ENCODE assay signal across 9 cellular contexts in the genomic region with DNA sequence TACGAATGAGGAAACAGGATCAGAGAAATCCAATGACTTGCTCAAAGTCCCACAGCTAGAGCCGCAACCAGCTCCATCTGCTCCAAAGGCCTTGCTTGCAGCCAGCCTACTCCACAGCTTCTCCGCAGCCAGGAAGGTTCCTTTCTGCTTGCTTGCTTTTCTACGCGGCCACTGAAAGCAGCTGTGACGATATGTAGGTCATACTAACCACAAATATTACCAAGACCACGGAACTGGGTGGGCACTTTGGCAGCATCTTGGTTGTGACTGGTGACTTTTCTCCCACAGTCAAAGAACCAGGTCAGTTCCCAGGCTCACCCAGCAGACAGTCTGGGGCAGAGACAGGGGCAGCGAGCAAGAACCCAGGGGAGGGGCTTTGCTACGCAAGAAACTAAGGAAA.
DNase-seq lines count a peak whose midpoint lies in the region; ATAC-seq, FAIRE-seq and TF ChIP-seq lines count a peak whose summit lies in the region.
"Had no signal": no experiment of that assay in that cellular context is flagged by ENCODE, and none has a peak within 500 bp of the region (broad histone marks: within the 10 kb centered on the region; RNA-seq: fewer than 3 reads in every experiment).

No MANE protein-coding gene starts in this region.

- peaks cover 2% of the 10 kb centered on the region for H4K20me1 ChIP-seq in fibroblast of lung (ENCODE audit: control insufficient read depth, extremely low read depth, insufficient read depth, low read length)

- no peak overlapping the region for H3K4me2 ChIP-seq in fibroblast of lung (ENCODE audit: extremely low read depth, insufficient read depth, low read length)

- FAIRE-seq in small intestine (lab: Jason Lieb, UNC), result no peak
- no peak for FAIRE-seq in RCC 7860 (lab: Jason Lieb, UNC)

- H3K27me3 Mint-ChIP-seq in T-helper 17 cell, result no peaks in the 10 kb centered on the region

- 59 to 73% (median 66%) methylated on average over 9 of the region's 9 CpGs for WGBS in small intestine, 3 donors

- H3K27ac Mint-ChIP-seq in T-helper 17 cell, result peak overlapping the region; percentile 98

- no peak for TF ChIP-seq CTCF in fibroblast of lung (conservative IDR thresholded peaks at IDR 0.05 in 1 of 2, IDR thresholded peaks at IDR 0.05 in 1 of 2; ENCODE audit: low read depth in 1 of 2, low read length in 2 of 2)

- H3K27ac ChIP-seq in fibroblast of lung (ENCODE audit: insufficient read depth, low read length) (no peak overlapping the region), small intestine (ENCODE audit: low read depth in 1 of 2, low read length in 1 of 2) (peak overlapping the region; percentile 16 to 28)

- H3K9ac ChIP-seq in fibroblast of lung (ENCODE audit: insufficient read depth, low read length), result no peak overlapping the region

- ATAC-seq in GM19351 (IDR thresholded peaks at IDR 0.05; ENCODE audit: unreplicated experiment), result peak; percentile 72
- peak; percentile 82 for ATAC-seq in T-helper 17 cell
- ATAC-seq in GM19467 (IDR thresholded peaks at IDR 0.05; ENCODE audit: unreplicated experiment), result no peak

- no peaks in the 10 kb centered on the region for H3K9me3 ChIP-seq in T-helper 17 cell (ENCODE audit: control insufficient read depth, low read length, poor library complexity, severe bottlenecking)
- no peaks in the 10 kb centered on the region for H3K9me3 ChIP-seq in fibroblast of lung (ENCODE audit: control insufficient read depth, insufficient read depth, low read depth, low read length)
- H3K9me3 ChIP-seq in small intestine (ENCODE audit: control insufficient read depth, low read depth), result no peaks in the 10 kb centered on the region

- no peak overlapping the region for H2AFZ ChIP-seq in fibroblast of lung (ENCODE audit: low read length)

- H3K4me1 Mint-ChIP-seq in T-helper 17 cell, result peaks cover 68% of the 10 kb centered on the region

- no peak overlapping the region for H3K4me3 ChIP-seq in fibroblast of lung (replicated peaks in 1 of 4; ENCODE audit: control extremely low read depth in 1 of 4, insufficient read depth in 1 of 4, low read depth in 3 of 4, low read length in 4 of 4)
- no peak overlapping the region for H3K4me3 ChIP-seq in small intestine (ENCODE audit: low read depth in 1 of 2, low read length in 2 of 2)

- DNase-seq in T-helper 17 cell (peak; percentile 34 to 61 (median 56)), fibroblast of lung (ENCODE audit: low read depth in 2 of 2) (peak; percentile 47 to 85), small intestine (peak; percentile 42), islet precursor cell (no peak), NCI-H2029 treated with DMSO at 0.1 percent for 48 hours (lab: John Stamatoyannopoulos, UW) (no peak), RCC 7860 (ENCODE audit: low spot score) (no peak)
- DNase-seq: NCI-H1436 treated with DMSO at 0.1 percent for 48 hours had no signal

- H3K79me2 ChIP-seq in fibroblast of lung (ENCODE audit: control insufficient read depth, insufficient read depth, low read length), result no peaks in the 10 kb centered on the region

- peak overlapping the region; percentile 88 for H3K4me3 Mint-ChIP-seq in T-helper 17 cell

- H3K36me3 ChIP-seq in fibroblast of lung (ENCODE audit: control insufficient read depth, insufficient read depth, low read length) (no peaks in the 10 kb centered on the region), small intestine (ENCODE audit: control insufficient read depth in 2 of 2, insufficient read depth in 2 of 2, low read length in 2 of 2) (peaks cover 0 to 2% of the 10 kb centered on the region in 2 donors)

- no peaks in the 10 kb centered on the region for H3K4me1 ChIP-seq in fibroblast of lung (ENCODE audit: control insufficient read depth, extremely low read depth, insufficient read depth, low read length)
- peaks cover 0 to 4% of the 10 kb centered on the region in 2 donors for H3K4me1 ChIP-seq in small intestine (ENCODE audit: control insufficient read depth in 2 of 2, insufficient read depth in 1 of 2, low read depth in 1 of 2, low read length in 1 of 2)

- no peaks in the 10 kb centered on the region for H3K27me3 ChIP-seq in fibroblast of lung (ENCODE audit: control insufficient read depth, insufficient read depth, low read length)
- H3K27me3 ChIP-seq in small intestine (ENCODE audit: control insufficient read depth in 2 of 2, insufficient read depth in 2 of 2, low read length in 2 of 2), result no peaks in the 10 kb centered on the region

- peaks cover 4% of the 10 kb centered on the region for H3K36me3 Mint-ChIP-seq in T-helper 17 cell (ENCODE audit: low read depth)

Comparison
In these comparisons a context has a peak if more than half of its experiments do, and no peak if none do; other contexts are left out.
1. DNase-seq: peak in T-helper 17 cell (3 of 3), fibroblast of lung (2 of 2) and small intestine (single experiment); none in islet precursor cell (single experiment), NCI-H2029 treated with DMSO at 0.1 percent for 48 hours (single experiment) and RCC 7860 (single experiment).